Comparison of ENCODE assay signal across 21 cellular contexts in genomic region chr7:130139193-130139950, GRCh38.
DNase-seq lines count a peak whose midpoint lies in the region; ATAC-seq and TF ChIP-seq lines count a peak whose summit lies in the region.
"Had no signal": no experiment of that assay in that cellular context is flagged by ENCODE, and none has a peak within 500 bp of the region (broad histone marks: within the 10 kb centered on the region; RNA-seq: fewer than 3 reads in every experiment).

No MANE protein-coding gene starts in this region.

- no peak overlapping the region for H3K27ac Mint-ChIP-seq in CD8-positive, alpha-beta T cell
- peak overlapping the region; percentile 83 for H3K27ac Mint-ChIP-seq in progenitor cell of endocrine pancreas
- H3K27ac Mint-ChIP-seq: activated T-helper 2 cell treated with anti-CD3 and anti-CD28 coated beads, Interferon-gamma antibody, Interleukin-2, Interleukin-4, amounts not matched to agents 10 μg/mL and 5 μg/mL and 100 μg/mL, durations not matched to agents 14 hours and 24 hours and 36 hours; endodermal cell; T-helper 2 cell treated with Interferon-gamma antibody and Interleukin-4, amounts not matched to agents 5 μg/mL and 100 μg/mL, for 36 hours had no signal

- H3K27ac ChIP-seq in CD8-positive, alpha-beta T cell (ENCODE audit: low read depth, low read length): no peak overlapping the region
- no peak overlapping the region for H3K27ac ChIP-seq in RWPE2 (ENCODE audit: poor library complexity, severe bottlenecking)
- H3K27ac ChIP-seq in lung (ENCODE audit: low read depth in 1 of 2, low read length in 1 of 2): peak overlapping the region in 1 of 2 donors; percentile 92
- no peak overlapping the region for H3K27ac ChIP-seq in ascending aorta
- H3K27ac ChIP-seq: breast epithelium, coronary artery, prostate gland, VCaP had no signal

- WGBS in lung, 2 donors: 69 to 90% methylated on average over 2 of the region's 2 CpGs

- no peak for TF ChIP-seq CTCF in CD8-positive, alpha-beta T cell (IDR thresholded peaks at IDR 0.05)
- TF ChIP-seq CTCF in RWPE2 (IDR thresholded peaks at IDR 0.05; ENCODE audit: poor library complexity, severe bottlenecking) (no peak), lung (IDR thresholded peaks at IDR 0.05; ENCODE audit: control extremely low read depth, extremely low read depth) (no peak), progenitor cell of endocrine pancreas (IDR thresholded peaks at IDR 0.05; ENCODE audit: unreplicated experiment) (no peak), ascending aorta (IDR thresholded peaks at IDR 0.05) (no peak)

- H3K36me3 Mint-ChIP-seq in CD8-positive, alpha-beta T cell: peaks cover 28% of the 10 kb centered on the region
- peaks cover 12% of the 10 kb centered on the region for H3K36me3 Mint-ChIP-seq in progenitor cell of endocrine pancreas (ENCODE audit: insufficient read depth)

- no peak overlapping the region for H3K4me3 ChIP-seq in CD8-positive, alpha-beta T cell (ENCODE audit: low read depth, low read length)
- H3K4me3 ChIP-seq in RWPE2 (ENCODE audit: severe bottlenecking) (no peak overlapping the region), lung (no peak overlapping the region), ascending aorta (no peak overlapping the region)
- H3K4me3 ChIP-seq: breast epithelium, coronary artery, prostate gland had no signal

- peaks cover 25% of the 10 kb centered on the region for H3K4me1 Mint-ChIP-seq in CD8-positive, alpha-beta T cell (ENCODE audit: low read depth)
- peaks cover 23% of the 10 kb centered on the region for H3K4me1 Mint-ChIP-seq in progenitor cell of endocrine pancreas (ENCODE audit: low read depth)

- no peak for DNase-seq in CD8-positive, alpha-beta T cell
- DNase-seq in RWPE2 (ENCODE audit: low spot score): no peak
- peak; percentile 77 for DNase-seq in lung (ENCODE audit: low spot score)
- no peak for DNase-seq in progenitor cell of endocrine pancreas (ENCODE audit: low spot score, unreplicated experiment)
- no peak for DNase-seq in ascending aorta (ENCODE audit: low spot score in 2 of 2)
- no peak for DNase-seq in NCI-H748 treated with DMSO at 0.1 percent for 48 hours (lab: John Stamatoyannopoulos, UW)
- DNase-seq: activated CD4-positive, alpha-beta T cell treated with anti-CD3 and anti-CD28 coated beads, Interleukin-2, amount 50 U/mL, for 1 hour; activated CD8-positive, alpha-beta memory T cell treated with anti-CD3 and anti-CD28 coated beads, Interleukin-2, amount 50 U/mL, for 4 hours; endodermal cell; islet precursor cell; NCI-H1105; NCI-H2029; NCI-H446 treated with DMSO at 0.1 percent for 48 hours; SK-N-SH had no signal

- H3K27me3 Mint-ChIP-seq in CD8-positive, alpha-beta T cell (ENCODE audit: low read depth): no peaks in the 10 kb centered on the region
- H3K27me3 Mint-ChIP-seq in progenitor cell of endocrine pancreas: no peaks in the 10 kb centered on the region

- peaks cover 8% of the 10 kb centered on the region for H3K4me1 ChIP-seq in CD8-positive, alpha-beta T cell (ENCODE audit: insufficient read depth, low read length)
- H3K4me1 ChIP-seq in RWPE2 (ENCODE audit: insufficient read depth, poor library complexity, severe bottlenecking): peaks cover 5% of the 10 kb centered on the region
- peaks cover 0 to 14% of the 10 kb centered on the region in 2 donors for H3K4me1 ChIP-seq in lung (ENCODE audit: control insufficient read depth in 2 of 2, insufficient read depth in 2 of 2, low read length in 2 of 2)
- H3K4me1 ChIP-seq in ascending aorta: peaks cover 0 to 12% of the 10 kb centered on the region in 2 donors
- H3K4me1 ChIP-seq: breast epithelium had no signal

- no peaks in the 10 kb centered on the region for H3K9me3 ChIP-seq in CD8-positive, alpha-beta T cell (ENCODE audit: low read length)
- H3K9me3 ChIP-seq in RWPE2 (ENCODE audit: severe bottlenecking): no peaks in the 10 kb centered on the region
- no peaks in the 10 kb centered on the region for H3K9me3 ChIP-seq in lung (ENCODE audit: control insufficient read depth in 2 of 2, insufficient read depth in 1 of 2, low read length in 1 of 2)
- no peaks in the 10 kb centered on the region for H3K9me3 ChIP-seq in ascending aorta
- H3K9me3 ChIP-seq: breast epithelium, prostate gland, SK-N-SH had no signal

- H3K36me3 ChIP-seq in CD8-positive, alpha-beta T cell (ENCODE audit: insufficient read depth, low read length): no peaks in the 10 kb centered on the region
- H3K36me3 ChIP-seq in RWPE2 (ENCODE audit: low read depth) (peaks cover 5% of the 10 kb centered on the region; the same call in 1 of the 2 replicates), lung (ENCODE audit: control insufficient read depth in 2 of 2, insufficient read depth in 2 of 2, low read length in 2 of 2) (peaks cover 4 to 7% of the 10 kb centered on the region in 2 donors), ascending aorta (peaks cover 4 to 27% of the 10 kb centered on the region in 2 donors)
- H3K36me3 ChIP-seq: breast epithelium, prostate gland had no signal

- POLR2A ChIA-PET in CD8-positive, alpha-beta T cell (lab: Charles Lee): no interaction called here

- H3K27me3 ChIP-seq in CD8-positive, alpha-beta T cell (ENCODE audit: insufficient read depth, low read length): no peaks in the 10 kb centered on the region
- H3K27me3 ChIP-seq in RWPE2 (ENCODE audit: insufficient read depth, poor library complexity, severe bottlenecking) (no peaks in the 10 kb centered on the region), lung (ENCODE audit: control insufficient read depth, insufficient read depth) (no peaks in the 10 kb centered on the region), ascending aorta (no peaks in the 10 kb centered on the region)
- H3K27me3 ChIP-seq: breast epithelium had no signal

- CTCF ChIA-PET in CD8-positive, alpha-beta T cell (lab: Charles Lee): no interaction called here

- H3K9me3 Mint-ChIP-seq in CD8-positive, alpha-beta T cell: no peaks in the 10 kb centered on the region
- no peaks in the 10 kb centered on the region for H3K9me3 Mint-ChIP-seq in progenitor cell of endocrine pancreas (ENCODE audit: low read depth)
- H3K9me3 Mint-ChIP-seq: activated T-helper 2 cell treated with anti-CD3 and anti-CD28 coated beads, Interferon-gamma antibody, Interleukin-2, Interleukin-4, amounts not matched to agents 10 μg/mL and 5 μg/mL and 100 μg/mL, durations not matched to agents 14 hours and 24 hours and 36 hours; endodermal cell; T-helper 2 cell treated with Interferon-gamma antibody and Interleukin-4, amounts not matched to agents 5 μg/mL and 100 μg/mL, for 36 hours had no signal

- H3K4me3 Mint-ChIP-seq in CD8-positive, alpha-beta T cell: peak overlapping the region; percentile 57
- no peak overlapping the region for H3K4me3 Mint-ChIP-seq in progenitor cell of endocrine pancreas (ENCODE audit: low read depth)
- H3K4me3 Mint-ChIP-seq: endodermal cell; T-helper 2 cell treated with Interferon-gamma antibody and Interleukin-4, amounts not matched to agents 5 μg/mL and 100 μg/mL, for 36 hours had no signal

- intact Hi-C loops in CD8-positive, alpha-beta T cell (cut with DNase I, micrococcal nuclease): no loop called here
- intact Hi-C loops in ascending aorta (cut with DNase I): no loop called here

- ATAC-seq in CD8-positive, alpha-beta T cell: no peak
- ATAC-seq in RWPE2 (ENCODE audit: low read depth): peak; percentile 16; the same call in 1 of the 3 replicates
- peak; percentile 20 for ATAC-seq in lung (ENCODE audit: insufficient read depth, low FRiP score)
- ATAC-seq in GM18502 (IDR thresholded peaks at IDR 0.05; ENCODE audit: poor library complexity, unreplicated experiment): no peak

Comparison
In these comparisons a context has a peak if more than half of its experiments do, and no peak if none do; other contexts are left out.
1. ATAC-seq: peak in RWPE2 (single experiment) and lung (single experiment); none in CD8-positive, alpha-beta T cell (single experiment) and GM18502 (single experiment).